Comparison of ENCODE assay signal across 11 cellular contexts in the genomic region with DNA sequence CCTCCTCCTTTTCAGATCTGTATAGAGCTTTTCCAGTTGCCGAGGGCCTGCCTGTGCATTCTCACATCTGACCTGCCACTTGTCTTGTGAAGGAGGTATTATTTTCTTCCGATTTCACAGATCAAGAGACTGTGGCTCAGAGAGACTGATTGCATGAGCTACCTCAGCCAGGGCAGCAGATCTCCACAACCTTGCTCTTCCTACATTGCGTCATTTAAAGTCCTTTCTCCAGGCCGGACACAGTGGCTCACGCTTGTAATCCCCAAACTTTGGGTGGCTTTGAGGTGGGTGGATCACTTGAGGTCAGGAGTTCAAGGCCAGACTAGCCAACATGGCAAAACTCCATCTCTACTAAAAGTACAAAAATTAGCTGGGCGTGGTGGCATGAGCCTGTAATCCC. TPM values are rescaled to one million over a fixed set of nuclear protein-coding genes. Genes with fewer than 3 reads are reported as not detected.
"Had no signal": no experiment of that assay in that cellular context is flagged by ENCODE, and none has a peak within 500 bp of the region (broad histone marks: within the 10 kb centered on the region; RNA-seq: fewer than 3 reads in every experiment).

No MANE protein-coding gene starts in this region.

RNA-seq across cellular contexts. Expression of a gene that starts 1.4 kb away (rescaled TPM):
- total RNA-seq: activated CD4-positive, alpha-beta memory T cell treated with anti-CD3 and anti-CD28 coated beads, Interleukin-2, amount 10 ng/mL, durations not matched to agents 7 days and 5 days; activated CD8-positive, alpha-beta memory T cell treated with anti-CD3 and anti-CD28 coated beads for 36 hours; activated naive CD4-positive, alpha-beta T cell treated with anti-CD3 and anti-CD28 coated beads for 36 hours; cardiac muscle cell; MCF 10A; NCI-H460; Peyer's patch; Right ventricle myocardium superior; SJCRH30 had no signal
- polyA plus RNA-seq: cardiac muscle cell had no signal

RNA-seq across cellular contexts. Expression of a gene that starts 9.0 kb away (rescaled TPM):
- total RNA-seq: activated CD4-positive, alpha-beta memory T cell treated with anti-CD3 and anti-CD28 coated beads, Interleukin-2, amount 10 ng/mL, durations not matched to agents 7 days and 5 days; activated CD4-positive, alpha-beta T cell treated with anti-CD3 and anti-CD28 coated beads for 36 hours; activated CD8-positive, alpha-beta memory T cell treated with anti-CD3 and anti-CD28 coated beads for 36 hours; activated naive CD4-positive, alpha-beta T cell treated with anti-CD3 and anti-CD28 coated beads for 36 hours; cardiac muscle cell; MCF 10A; NCI-H460; Peyer's patch; Right ventricle myocardium superior; SJCRH30 had no signal
- polyA plus RNA-seq: cardiac muscle cell had no signal

RNA-seq across cellular contexts. Expression of a gene that starts 12.1 kb away (rescaled TPM):
- total RNA-seq: cardiac muscle cell, MCF 10A, NCI-H460 had no signal

RNA-seq across cellular contexts. Expression of a gene that starts 23.7 kb away (rescaled TPM):
- total RNA-seq: activated CD4-positive, alpha-beta memory T cell treated with anti-CD3 and anti-CD28 coated beads, Interleukin-2, amount 10 ng/mL, durations not matched to agents 7 days and 5 days; activated CD4-positive, alpha-beta T cell treated with anti-CD3 and anti-CD28 coated beads for 36 hours; activated CD8-positive, alpha-beta memory T cell treated with anti-CD3 and anti-CD28 coated beads for 36 hours; activated naive CD4-positive, alpha-beta T cell treated with anti-CD3 and anti-CD28 coated beads for 36 hours; cardiac muscle cell; MCF 10A; NCI-H460; Peyer's patch; Right ventricle myocardium superior; SJCRH30 had no signal
- polyA plus RNA-seq: cardiac muscle cell had no signal

RNA-seq across cellular contexts. Expression of a gene that starts 38.3 kb away (rescaled TPM):
- total RNA-seq: activated CD4-positive, alpha-beta memory T cell treated with anti-CD3 and anti-CD28 coated beads, Interleukin-2, amount 10 ng/mL, durations not matched to agents 7 days and 5 days; activated CD4-positive, alpha-beta T cell treated with anti-CD3 and anti-CD28 coated beads for 36 hours; activated CD8-positive, alpha-beta memory T cell treated with anti-CD3 and anti-CD28 coated beads for 36 hours; activated naive CD4-positive, alpha-beta T cell treated with anti-CD3 and anti-CD28 coated beads for 36 hours; activated T-helper 17 cell treated with anti-CD3 and anti-CD28 coated beads, Interleukin-2, amount 50 U/mL, for 72 hours; cardiac muscle cell; MCF 10A; NCI-H460; Peyer's patch; Right ventricle myocardium superior; SJCRH30 had no signal
